In the genomic region with DNA sequence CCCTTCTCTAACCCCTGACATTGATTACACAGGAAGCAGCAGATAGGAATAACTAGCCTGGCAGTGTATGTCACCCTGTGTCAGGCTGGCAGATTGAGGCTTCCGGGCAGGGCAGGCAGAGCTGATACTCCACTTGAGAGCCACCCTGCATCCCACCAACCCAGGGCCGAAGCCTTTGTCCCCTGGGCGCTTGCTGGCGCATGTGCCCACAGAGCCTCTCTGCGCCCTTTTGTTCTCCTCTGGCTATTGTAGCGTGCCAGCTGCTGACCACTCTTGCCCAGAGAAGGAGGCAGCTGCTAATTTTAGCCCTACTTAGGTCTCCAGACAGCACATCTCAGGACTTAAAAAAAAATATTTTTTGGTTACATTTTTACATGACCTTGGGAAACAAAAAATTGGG, we compare ENCODE assay signal across 21 cellular contexts.
A peak's percentile ranks its signal among the peaks of the same experiment; 100 is the strongest.
DNase-seq lines count a peak whose midpoint lies in the region; ATAC-seq and TF ChIP-seq lines count a peak whose summit lies in the region.
"Had no signal": no experiment of that assay in that cellular context is flagged by ENCODE, and none has a peak within 500 bp of the region (broad histone marks: within the 10 kb centered on the region; RNA-seq: fewer than 3 reads in every experiment).

No MANE protein-coding gene starts in this region.

- no peaks in the 10 kb centered on the region for H3K9me3 ChIP-seq in mesenchymal stem cell (ENCODE audit: control insufficient read depth, low read length)
- H3K9me3 ChIP-seq in CD4-positive, alpha-beta T cell (ENCODE audit: control insufficient read depth, low read length): no peaks in the 10 kb centered on the region
- no peaks in the 10 kb centered on the region for H3K9me3 ChIP-seq in mammary epithelial cell (replicated peaks; ENCODE audit: insufficient read depth, low read length)
- H3K9me3 ChIP-seq: BLaER1 treated with 17β-estradiol and CSF1 and Interleukin-3, amounts not matched to agents 10 nM and 100 nM had no signal

- peaks cover 0 to 4% of the 10 kb centered on the region in 2 experiments for H3K27me3 ChIP-seq in mesenchymal stem cell (ENCODE audit: control insufficient read depth in 1 of 2, insufficient read depth in 1 of 2, low read length in 2 of 2)
- H3K27me3 ChIP-seq in CD4-positive, alpha-beta T cell (ENCODE audit: control insufficient read depth, insufficient read depth, low read length): no peaks in the 10 kb centered on the region
- no peaks in the 10 kb centered on the region for H3K27me3 ChIP-seq in mammary epithelial cell (ENCODE audit: insufficient read depth, low read length)
- H3K27me3 ChIP-seq: BLaER1 treated with 17β-estradiol and CSF1 and Interleukin-3, amounts not matched to agents 10 nM and 100 nM; foreskin keratinocyte had no signal

- no peak overlapping the region for H4K91ac ChIP-seq in mesenchymal stem cell (ENCODE audit: low read length)

- H3K4me1 ChIP-seq in mesenchymal stem cell (ENCODE audit: control insufficient read depth, insufficient read depth, low read depth, low read length) (peaks cover 4% of the 10 kb centered on the region), mammary epithelial cell (ENCODE audit: insufficient read depth, low read length) (no peaks in the 10 kb centered on the region)
- H3K4me1 ChIP-seq: foreskin keratinocyte had no signal

- dilution Hi-C loops in mammary epithelial cell (cut with HindIII; ENCODE audit: low sequenced_read_pairs): no loop called here

- CTCF ChIA-PET in CD4-positive, alpha-beta T cell (lab: Charles Lee): no interaction called here
- CTCF ChIA-PET in mammary epithelial cell (lab: Charles Lee; ENCODE audit: low non-redundant PET): interaction anchor here (0.6 kb wide), 1 partner anchor 123 kb away, joined by 3 read pairs; no protein-coding TSS in a partner anchor

- POLR2A ChIA-PET in CD4-positive, alpha-beta T cell (lab: Charles Lee): no interaction called here

- no peaks in the 10 kb centered on the region for H3K36me3 Mint-ChIP-seq in CD4-positive, alpha-beta T cell (ENCODE audit: low read depth)
- H3K36me3 Mint-ChIP-seq in activated T-helper 2 cell treated with anti-CD3 and anti-CD28 coated beads, Interferon-gamma antibody, Interleukin-2, Interleukin-4, amounts not matched to agents 10 μg/mL and 5 μg/mL and 100 μg/mL, durations not matched to agents 14 hours and 24 hours and 36 hours (ENCODE audit: low read depth): no peaks in the 10 kb centered on the region
- H3K36me3 Mint-ChIP-seq: activated naive CD4-positive, alpha-beta T cell treated with anti-CD3 and anti-CD28 coated beads, Interleukin-2, amount 50 U/mL, for 72 hours; naive thymus-derived CD4-positive, alpha-beta T cell had no signal

- intact Hi-C loops in Right ventricle myocardium inferior (cut with DNase I) (no loop called here), cardiac septum (cut with DNase I) (no loop called here), mammary epithelial cell (cut with micrococcal nuclease) (no loop called here)
- intact Hi-C loops in CD4-positive, alpha-beta T cell (cut with DNase I, micrococcal nuclease): no loop called here
- intact Hi-C loops in activated T-helper 2 cell treated with anti-CD3 and anti-CD28 coated beads, Interferon-gamma antibody, Interleukin-2, Interleukin-4, amounts not matched to agents 10 μg/mL and 5 μg/mL and 100 μg/mL, durations not matched to agents 14 hours and 24 hours and 36 hours (cut with micrococcal nuclease): no loop called here

- H3K79me1 ChIP-seq in mesenchymal stem cell (replicated peaks; ENCODE audit: low read length, poor library complexity, severe bottlenecking): peaks cover 3% of the 10 kb centered on the region

- H3K27ac ChIP-seq in mesenchymal stem cell (ENCODE audit: low read length, poor library complexity, severe bottlenecking): no peak overlapping the region
- H3K27ac ChIP-seq in CD4-positive, alpha-beta T cell (ENCODE audit: low read depth, low read length): no peak overlapping the region
- H3K27ac ChIP-seq in mammary epithelial cell (ENCODE audit: insufficient read depth, low read depth, low read length): no peak overlapping the region
- H3K27ac ChIP-seq: BLaER1 treated with 17β-estradiol and CSF1 and Interleukin-3, amounts not matched to agents 10 nM and 100 nM; foreskin keratinocyte had no signal

- WGBS in mesenchymal stem cell: 96% methylated on average over 6 of the region's 6 CpGs
- 90% methylated on average over 6 of the region's 6 CpGs for WGBS in mammary epithelial cell (ENCODE audit: low coverage, missing lambda C conversion rate)

- H3K36me3 ChIP-seq in mesenchymal stem cell (ENCODE audit: control insufficient read depth in 1 of 2, insufficient read depth in 2 of 2, low read depth in 1 of 2, low read length in 2 of 2) (no peaks in the 10 kb centered on the region), mammary epithelial cell (ENCODE audit: insufficient read depth, low read length) (no peaks in the 10 kb centered on the region)
- H3K36me3 ChIP-seq: BLaER1 treated with 17β-estradiol and CSF1 and Interleukin-3, amounts not matched to agents 10 nM and 100 nM had no signal

- TF ChIP-seq CTCF in CD4-positive, alpha-beta T cell (IDR thresholded peaks at IDR 0.05): no peak
- no peak for TF ChIP-seq CTCF in mammary epithelial cell (conservative IDR thresholded peaks at IDR 0.05 in 1 of 2, IDR thresholded peaks at IDR 0.05 in 1 of 2; ENCODE audit: extremely low read depth in 1 of 2, insufficient read depth in 1 of 2, low read depth in 1 of 2, low read length in 2 of 2)

- no peaks in the 10 kb centered on the region for H4K20me1 ChIP-seq in mammary epithelial cell (ENCODE audit: insufficient read depth, low read length)
- H4K20me1 ChIP-seq: BLaER1 treated with 17β-estradiol and CSF1 and Interleukin-3, amounts not matched to agents 10 nM and 100 nM had no signal

- H3K79me2 ChIP-seq in mammary epithelial cell (ENCODE audit: insufficient read depth, low read length): no peaks in the 10 kb centered on the region

- no peak overlapping the region for H3K23ac ChIP-seq in mesenchymal stem cell (ENCODE audit: low read length in 2 of 2)

- no peak overlapping the region for H2BK120ac ChIP-seq in mesenchymal stem cell (ENCODE audit: low read depth, low read length)

- H3K4me2 ChIP-seq in mesenchymal stem cell (ENCODE audit: low read length, poor library complexity, severe bottlenecking) (no peak overlapping the region), mammary epithelial cell (ENCODE audit: insufficient read depth, low read depth, low read length) (no peak overlapping the region)
- H3K4me2 ChIP-seq: BLaER1 treated with 17β-estradiol and CSF1 and Interleukin-3, amounts not matched to agents 10 nM and 100 nM had no signal

- no peaks in the 10 kb centered on the region for H3K9me3 Mint-ChIP-seq in CD4-positive, alpha-beta T cell
- H3K9me3 Mint-ChIP-seq in activated T-helper 2 cell treated with anti-CD3 and anti-CD28 coated beads, Interferon-gamma antibody, Interleukin-2, Interleukin-4, amounts not matched to agents 10 μg/mL and 5 μg/mL and 100 μg/mL, durations not matched to agents 14 hours and 24 hours and 36 hours: no peaks in the 10 kb centered on the region
- H3K9me3 Mint-ChIP-seq: activated naive CD4-positive, alpha-beta T cell treated with anti-CD3 and anti-CD28 coated beads, Interleukin-2, amount 50 U/mL, for 72 hours; activated T-cell treated with anti-CD3 and anti-CD28 coated beads, Interleukin-2, amount 50 U/mL, for 72 hours; naive thymus-derived CD4-positive, alpha-beta T cell had no signal

- H2BK15ac ChIP-seq in mesenchymal stem cell (ENCODE audit: low read depth, poor library complexity, severe bottlenecking): no peak overlapping the region

- no peak overlapping the region for H3K4me3 Mint-ChIP-seq in CD4-positive, alpha-beta T cell
- H3K4me3 Mint-ChIP-seq in activated T-helper 2 cell treated with anti-CD3 and anti-CD28 coated beads, Interferon-gamma antibody, Interleukin-2, Interleukin-4, amounts not matched to agents 10 μg/mL and 5 μg/mL and 100 μg/mL, durations not matched to agents 14 hours and 24 hours and 36 hours (ENCODE audit: low read depth): no peak overlapping the region
- H3K4me3 Mint-ChIP-seq: activated CD4-positive, alpha-beta T cell treated with anti-CD3 and anti-CD28 coated beads for 36 hours; activated T-cell treated with anti-CD3 and anti-CD28 coated beads, Interleukin-2, amount 50 U/mL, for 72 hours; naive thymus-derived CD4-positive, alpha-beta T cell had no signal

- no peak overlapping the region for H3K4ac ChIP-seq in mesenchymal stem cell (ENCODE audit: low read depth in 1 of 2, low read length in 2 of 2)

- H4K8ac ChIP-seq in mesenchymal stem cell (ENCODE audit: low read length): no peak overlapping the region

- H2AFZ ChIP-seq in mesenchymal stem cell (ENCODE audit: low read depth, low read length): no peak overlapping the region
- no peak overlapping the region for H2AFZ ChIP-seq in mammary epithelial cell (ENCODE audit: low read depth, low read length)

- in situ Hi-C loops in mammary epithelial cell (cut with MboI; ENCODE audit: low sequenced_read_pairs in 2 of 2): no loop called here

- peak overlapping the region; percentile 51 for H2AK5ac ChIP-seq in mesenchymal stem cell (ENCODE audit: low read length, severe bottlenecking)

- H2BK5ac ChIP-seq in mesenchymal stem cell (ENCODE audit: low read depth, low read length, poor library complexity, severe bottlenecking): no peak overlapping the region

- no peak overlapping the region for H3K18ac ChIP-seq in mesenchymal stem cell (ENCODE audit: low read depth in 1 of 2, low read length in 2 of 2)

- H3K4me3 ChIP-seq in mesenchymal stem cell (ENCODE audit: insufficient read depth in 1 of 2, low read depth in 1 of 2, low read length in 2 of 2) (no peak overlapping the region), mammary epithelial cell (replicated peaks in 1 of 3; ENCODE audit: insufficient read depth in 1 of 3, low read depth in 2 of 3, low read length in 3 of 3) (no peak overlapping the region)
- H3K4me3 ChIP-seq: BLaER1 treated with 17β-estradiol and CSF1 and Interleukin-3, amounts not matched to agents 10 nM and 100 nM had no signal

- no peak overlapping the region for H3K27ac Mint-ChIP-seq in CD4-positive, alpha-beta T cell
- H3K27ac Mint-ChIP-seq in activated T-helper 2 cell treated with anti-CD3 and anti-CD28 coated beads, Interferon-gamma antibody, Interleukin-2, Interleukin-4, amounts not matched to agents 10 μg/mL and 5 μg/mL and 100 μg/mL, durations not matched to agents 14 hours and 24 hours and 36 hours: no peak overlapping the region
- H3K27ac Mint-ChIP-seq: activated CD4-positive, alpha-beta T cell treated with anti-CD3 and anti-CD28 coated beads for 36 hours; activated naive CD4-positive, alpha-beta T cell treated with anti-CD3 and anti-CD28 coated beads, Interleukin-2, amount 50 U/mL, for 72 hours; activated T-cell treated with anti-CD3 and anti-CD28 coated beads, Interleukin-2, amount 50 U/mL, for 72 hours; naive thymus-derived CD4-positive, alpha-beta T cell had no signal

- H3K27me3 Mint-ChIP-seq in CD4-positive, alpha-beta T cell: no peaks in the 10 kb centered on the region
- no peaks in the 10 kb centered on the region for H3K27me3 Mint-ChIP-seq in activated T-helper 2 cell treated with anti-CD3 and anti-CD28 coated beads, Interferon-gamma antibody, Interleukin-2, Interleukin-4, amounts not matched to agents 10 μg/mL and 5 μg/mL and 100 μg/mL, durations not matched to agents 14 hours and 24 hours and 36 hours (ENCODE audit: low read depth)
- H3K27me3 Mint-ChIP-seq: activated CD4-positive, alpha-beta T cell treated with anti-CD3 and anti-CD28 coated beads for 36 hours had no signal

- H2BK12ac ChIP-seq in mesenchymal stem cell (ENCODE audit: low read length in 2 of 2): peak overlapping the region in 1 of 2 experiments; percentile 19

- BruUV-seq in mammary epithelial cell (replicated peaks; lab: Mats Ljungman, UMichigan): no TSS peak

- no peak overlapping the region for H3K14ac ChIP-seq in mesenchymal stem cell (ENCODE audit: low read length in 2 of 2)

- DNase-seq in Right ventricle myocardium inferior (ENCODE audit: missing footprints) (no peak), cardiac septum (ENCODE audit: low spot score) (no peak), globus pallidus (ENCODE audit: low spot score) (peak; percentile 88), mesenchymal stem cell (no peak), mammary epithelial cell (no peak)
- no peak for DNase-seq in CD4-positive, alpha-beta T cell
- no peak for DNase-seq in activated T-helper 2 cell treated with anti-CD3 and anti-CD28 coated beads, Interferon-gamma antibody, Interleukin-2, Interleukin-4, amounts not matched to agents 10 μg/mL and 5 μg/mL and 100 μg/mL, durations not matched to agents 14 hours and 24 hours and 36 hours (ENCODE audit: low spot score)
- DNase-seq: activated CD4-positive, alpha-beta T cell treated with anti-CD3 and anti-CD28 coated beads for 36 hours; activated T-cell treated with anti-CD3 and anti-CD28 coated beads, Interleukin-2, amount 50 U/mL, for 72 hours; effector memory CD4-positive, alpha-beta T cell; foreskin keratinocyte; Karpas-422; naive thymus-derived CD4-positive, alpha-beta T cell; NCI-H1048; stimulated activated CD4-positive, alpha-beta T cell treated with anti-CD3 and anti-CD28 coated beads, Interleukin-15, amount 100 ng/mL, for 24 hours; stimulated activated CD8-positive, alpha-beta memory T cell treated with anti-CD3 and anti-CD28 coated beads, Interleukin-4, amount 100 ng/mL, for 48 hours; T-helper 1 cell had no signal

- ATAC-seq in Right ventricle myocardium inferior: peak; percentile 61
- no peak for ATAC-seq in CD4-positive, alpha-beta T cell (ENCODE audit: poor library complexity)
- no peak for ATAC-seq in HG03565 (IDR thresholded peaks at IDR 0.05; ENCODE audit: unreplicated experiment)
- ATAC-seq: activated CD4-positive, alpha-beta T cell treated with anti-CD3 and anti-CD28 coated beads for 36 hours; activated naive CD4-positive, alpha-beta T cell treated with anti-CD3 and anti-CD28 coated beads, Interleukin-2, amount 50 U/mL, for 72 hours; activated T-cell treated with anti-CD3 and anti-CD28 coated beads, Interleukin-2, amount 50 U/mL, for 72 hours; foreskin keratinocyte; naive thymus-derived CD4-positive, alpha-beta T cell; sciatic nerve had no signal

- H3K9ac ChIP-seq in mesenchymal stem cell (ENCODE audit: low read length): no peak overlapping the region
- no peak overlapping the region for H3K9ac ChIP-seq in mammary epithelial cell (ENCODE audit: insufficient read depth, low read length)
- H3K9ac ChIP-seq: BLaER1 treated with 17β-estradiol and CSF1 and Interleukin-3, amounts not matched to agents 10 nM and 100 nM had no signal

- H3K4me1 Mint-ChIP-seq in CD4-positive, alpha-beta T cell (ENCODE audit: low read depth): no peaks in the 10 kb centered on the region
- H3K4me1 Mint-ChIP-seq in activated T-helper 2 cell treated with anti-CD3 and anti-CD28 coated beads, Interferon-gamma antibody, Interleukin-2, Interleukin-4, amounts not matched to agents 10 μg/mL and 5 μg/mL and 100 μg/mL, durations not matched to agents 14 hours and 24 hours and 36 hours (ENCODE audit: low read depth): no peaks in the 10 kb centered on the region
- H3K4me1 Mint-ChIP-seq: activated CD4-positive, alpha-beta T cell treated with anti-CD3 and anti-CD28 coated beads for 36 hours; naive thymus-derived CD4-positive, alpha-beta T cell had no signal
